ENCODE assay signal across 29 cellular contexts in genomic region chr21:45332415-45332814, GRCh38. TPM values are rescaled to one million over a fixed set of nuclear protein-coding genes. Genes with fewer than 3 reads are reported as not detected.
DNase-seq lines count a peak whose midpoint lies in the region; ATAC-seq, FAIRE-seq and TF ChIP-seq lines count a peak whose summit lies in the region.
"Had no signal": no experiment of that assay in that cellular context is flagged by ENCODE, and none has a peak within 500 bp of the region (broad histone marks: within the 10 kb centered on the region; RNA-seq: fewer than 3 reads in every experiment).

No MANE protein-coding gene starts in this region.

- H2AFZ ChIP-seq in H1 (ENCODE audit: low read length) (no peak overlapping the region), neural progenitor cell (replicated peaks) (no peak overlapping the region)

- H3K27ac Mint-ChIP-seq in neural progenitor cell (peak overlapping the region; percentile 5), MCF 10A (ENCODE audit: low read depth, unreplicated experiment) (no peak overlapping the region)
- H3K27ac Mint-ChIP-seq in activated CD4-positive, alpha-beta T cell treated with anti-CD3 and anti-CD28 coated beads for 36 hours: no peak overlapping the region
- H3K27ac Mint-ChIP-seq: activated T-helper 2 cell treated with anti-CD3 and anti-CD28 coated beads, Interferon-gamma antibody, Interleukin-2, Interleukin-4, amounts not matched to agents 10 μg/mL and 5 μg/mL and 100 μg/mL, durations not matched to agents 14 hours and 24 hours and 36 hours; IgD-negative memory B cell; memory B cell had no signal

- intact Hi-C loops in Right ventricle myocardium superior (cut with DNase I): no loop called here
- intact Hi-C loops in left ventricle myocardium superior (cut with micrococcal nuclease): no loop called here
- intact Hi-C loops in activated CD4-positive, alpha-beta T cell treated with anti-CD3 and anti-CD28 coated beads for 36 hours (cut with DNase I, micrococcal nuclease): no loop called here
- intact Hi-C loops in MCF 10A (cut with micrococcal nuclease): no loop called here

- H3K27me3 Mint-ChIP-seq in neural progenitor cell (ENCODE audit: insufficient read depth, low read depth) (peaks cover 11% of the 10 kb centered on the region), MCF 10A (ENCODE audit: insufficient read depth, unreplicated experiment) (no peaks in the 10 kb centered on the region)
- H3K27me3 Mint-ChIP-seq in activated CD4-positive, alpha-beta T cell treated with anti-CD3 and anti-CD28 coated beads for 36 hours: no peaks in the 10 kb centered on the region

- peak overlapping the region; percentile 94 for H2BK5ac ChIP-seq in H1 (ENCODE audit: low read depth, low read length)

- TF ChIP-seq POLR2A in H1 (IDR thresholded peaks at IDR 0.05; ENCODE audit: control extremely low read depth in 1 of 2, low read depth in 2 of 2, low read length in 2 of 2): no peak

- no peak overlapping the region for H4K5ac ChIP-seq in H1 (ENCODE audit: insufficient read length, low read depth, low read length)

- H2BK12ac ChIP-seq in H1 (ENCODE audit: low read depth, low read length): peak overlapping the region; percentile 100

- no peak overlapping the region for H4K8ac ChIP-seq in H1 (ENCODE audit: extremely low read depth, insufficient read depth, low read length)

- H3K27me3 ChIP-seq in H1 (replicated peaks in 1 of 4; ENCODE audit: control insufficient read depth in 3 of 4, extremely low read depth in 1 of 4, insufficient read depth in 3 of 4, low read length in 3 of 4) (peaks cover 0 to 5% (median 4%) of the 10 kb centered on the region in 4 experiments; a peak in 4 of 7 replicates), neural progenitor cell (no peaks in the 10 kb centered on the region)
- H3K27me3 ChIP-seq: BLaER1, esophagus muscularis mucosa had no signal

- H3K9ac ChIP-seq in H1 (replicated peaks in 1 of 4; ENCODE audit: extremely low read depth in 1 of 4, low read depth in 3 of 4, low read length in 3 of 4): no peak overlapping the region; a peak in 1 of 7 replicates
- no peak overlapping the region for H3K9ac ChIP-seq in neural progenitor cell
- H3K9ac ChIP-seq: BLaER1, SK-N-SH had no signal

- H3K9me3 ChIP-seq in H1 (ENCODE audit: insufficient read depth in 2 of 2, low read depth in 1 of 2, low read length in 1 of 2) (no peaks in the 10 kb centered on the region), neural progenitor cell (ENCODE audit: low read depth) (no peaks in the 10 kb centered on the region)
- H3K9me3 ChIP-seq: BLaER1, esophagus muscularis mucosa, prostate gland, SK-N-SH had no signal

- BruUV-seq in MCF 10A (replicated peaks; lab: Mats Ljungman, UMichigan): no TSS peak

- H3K23ac ChIP-seq in H1 (ENCODE audit: insufficient read length): no peak overlapping the region

- H2AK5ac ChIP-seq in H1 (ENCODE audit: low read depth, low read length): peak overlapping the region; percentile 100

- DNase-seq in Right ventricle myocardium superior (peak; percentile 13), left ventricle myocardium superior (no peak), H1 (ENCODE audit: low read depth in 1 of 2, low spot score in 2 of 2) (no peak), neural progenitor cell (ENCODE audit: low spot score) (no peak), RCC 7860 (ENCODE audit: low spot score) (no peak), MCF 10A (ENCODE audit: unreplicated experiment) (no peak)
- DNase-seq in activated CD4-positive, alpha-beta T cell treated with anti-CD3 and anti-CD28 coated beads for 36 hours: no peak
- DNase-seq in stimulated activated naive CD4-positive, alpha-beta T cell (lab: John Stamatoyannopoulos, UW): no peak
- DNase-seq: activated CD8-positive, alpha-beta memory T cell treated with anti-CD3 and anti-CD28 coated beads, Interleukin-2, amount 50 U/mL, for 48 hours; DND-41; effector CD8-positive, alpha-beta T cell; kidney glomerular epithelial cell; naive B cell; NCI-H2081; NK-92 treated with Interleukin-12 subunit alpha and Interleukin-12 subunit beta, amount 100 ng/mL, for 24 hours; stimulated activated CD4-positive, alpha-beta T cell treated with anti-CD3 and anti-CD28 coated beads, Interleukin-4, amount 100 ng/mL, for 1 hour; stimulated activated naive CD4-positive, alpha-beta T cell treated with Interleukin-2 at 50 U/mL for 16 hours; WERI-Rb-1 had no signal

- H4K20me1 ChIP-seq in H1 (replicated peaks in 1 of 2; ENCODE audit: control insufficient read depth in 1 of 2, insufficient read depth in 2 of 2, low read length in 2 of 2) (peaks cover 0 to 2% of the 10 kb centered on the region in 2 experiments), neural progenitor cell (ENCODE audit: low read depth) (no peaks in the 10 kb centered on the region)
- H4K20me1 ChIP-seq: BLaER1 had no signal

- CTCF ChIA-PET in H1 (lab: Charles Lee; ENCODE audit: partially characterized antibody): interaction anchor here (1.2 kb wide), 1 partner anchor 15 kb away, joined by 4 read pairs; no protein-coding TSS in a partner anchor
- CTCF ChIA-PET in activated CD4-positive, alpha-beta T cell treated with anti-CD3 and anti-CD28 coated beads for 36 hours (lab: Charles Lee): no interaction called here
- CTCF ChIA-PET in MCF 10A (lab: Yijun Ruan, JAX): no interaction called here

- peak overlapping the region; percentile 44 for H2BK120ac ChIP-seq in H1 (replicated peaks; ENCODE audit: low read depth, low read length)

- TF ChIP-seq RAD21 in H1 (IDR thresholded peaks at IDR 0.05 in 1 of 2, conservative IDR thresholded peaks at IDR 0.05 in 1 of 2; ENCODE audit: low read depth in 2 of 2, low read length in 2 of 2): no peak

- no peak overlapping the region for H3K27ac ChIP-seq in H1 (ENCODE audit: low read depth, low read length)
- H3K27ac ChIP-seq in neural progenitor cell: no peak overlapping the region
- H3K27ac ChIP-seq: BLaER1, esophagus muscularis mucosa, HL-60, prostate gland had no signal

- peak overlapping the region; percentile 100 for H2BK15ac ChIP-seq in H1 (ENCODE audit: low read length)

- H3K4me3 Mint-ChIP-seq in neural progenitor cell (peak overlapping the region; percentile 52), MCF 10A (ENCODE audit: unreplicated experiment) (no peak overlapping the region)
- H3K4me3 Mint-ChIP-seq in activated CD4-positive, alpha-beta T cell treated with anti-CD3 and anti-CD28 coated beads for 36 hours: no peak overlapping the region
- H3K4me3 Mint-ChIP-seq: IgD-negative memory B cell, memory B cell, naive B cell had no signal

- H3K14ac ChIP-seq in H1 (ENCODE audit: insufficient read length): no peak overlapping the region

- H3K4me1 Mint-ChIP-seq in neural progenitor cell: peaks cover 48% of the 10 kb centered on the region
- no peaks in the 10 kb centered on the region for H3K4me1 Mint-ChIP-seq in activated CD4-positive, alpha-beta T cell treated with anti-CD3 and anti-CD28 coated beads for 36 hours
- peaks cover 19% of the 10 kb centered on the region for H3K4me1 Mint-ChIP-seq in MCF 10A (ENCODE audit: insufficient read depth, unreplicated experiment)

- H3K36me3 Mint-ChIP-seq in neural progenitor cell (no peaks in the 10 kb centered on the region), MCF 10A (ENCODE audit: insufficient read depth, unreplicated experiment) (no peaks in the 10 kb centered on the region)
- H3K36me3 Mint-ChIP-seq in activated CD4-positive, alpha-beta T cell treated with anti-CD3 and anti-CD28 coated beads for 36 hours (ENCODE audit: low read depth): no peaks in the 10 kb centered on the region
- H3K36me3 Mint-ChIP-seq: memory B cell, naive B cell had no signal

- ATAC-seq in Right ventricle myocardium superior (ENCODE audit: poor library complexity) (no peak), left ventricle myocardium superior (no peak)
- no peak for ATAC-seq in activated CD4-positive, alpha-beta T cell treated with anti-CD3 and anti-CD28 coated beads for 36 hours

- no peaks in the 10 kb centered on the region for H3K79me2 ChIP-seq in H1 (ENCODE audit: control insufficient read depth in 1 of 2, insufficient read depth in 2 of 2, low read length in 2 of 2)
- no peaks in the 10 kb centered on the region for H3K79me2 ChIP-seq in neural progenitor cell (ENCODE audit: low read depth)

- H3F3A ChIP-seq in neural progenitor cell (ENCODE audit: low read depth): peaks cover 3% of the 10 kb centered on the region

- peak overlapping the region in 1 of 4 experiments; percentile 9; a peak in 1 of 8 replicates for H3K4me3 ChIP-seq in H1 (ENCODE audit: extremely low read depth in 1 of 4, insufficient read depth in 2 of 4, low read depth in 3 of 4, low read length in 4 of 4)
- H3K4me3 ChIP-seq in neural progenitor cell: no peak overlapping the region
- H3K4me3 ChIP-seq: BLaER1, esophagus muscularis mucosa, prostate gland had no signal

- peak overlapping the region; percentile 96 for H4K91ac ChIP-seq in H1 (replicated peaks; ENCODE audit: insufficient read length, low read length)

- no peak overlapping the region for H3K56ac ChIP-seq in H1 (replicated peaks; ENCODE audit: insufficient read length, low read depth, low read length)

- peak overlapping the region; percentile 74 for H3K4ac ChIP-seq in H1 (replicated peaks; ENCODE audit: insufficient read length, low read depth, low read length)

- H3K79me1 ChIP-seq in H1 (ENCODE audit: low read depth, low read length): no peaks in the 10 kb centered on the region

- H3K36me3 ChIP-seq in H1 (ENCODE audit: control insufficient read depth in 2 of 4, insufficient read depth in 4 of 4, low read length in 3 of 4) (no peaks in the 10 kb centered on the region), neural progenitor cell (no peaks in the 10 kb centered on the region)
- H3K36me3 ChIP-seq: BLaER1, esophagus muscularis mucosa, prostate gland, WERI-Rb-1 had no signal

- H3K4me2 ChIP-seq in H1 (ENCODE audit: insufficient read depth in 1 of 2, low read depth in 2 of 2, low read length in 2 of 2) (peak overlapping the region in 1 of 2 experiments; percentile 19; a peak in 1 of 4 replicates), neural progenitor cell (no peak overlapping the region)
- H3K4me2 ChIP-seq: SK-N-SH had no signal

- no peak for FAIRE-seq in H1 (lab: Jason Lieb, UNC)
- FAIRE-seq in RCC 7860 (lab: Jason Lieb, UNC): no peak
- FAIRE-seq: A204.1, frontal cortex, GM12892 had no signal

- POLR2A ChIA-PET in H1 (lab: Charles Lee; ENCODE audit: partially characterized antibody) (interaction anchor here (0.9 kb wide), 1 partner anchor 26 kb away, joined by 3 read pairs; no protein-coding TSS in a partner anchor), MCF 10A (lab: Yijun Ruan, JAX) (no interaction called here)
- POLR2A ChIA-PET in activated CD4-positive, alpha-beta T cell treated with anti-CD3 and anti-CD28 coated beads for 36 hours (lab: Charles Lee): no interaction called here

- H3K9me3 Mint-ChIP-seq in neural progenitor cell (no peaks in the 10 kb centered on the region), MCF 10A (ENCODE audit: unreplicated experiment) (no peaks in the 10 kb centered on the region)
- H3K9me3 Mint-ChIP-seq in activated CD4-positive, alpha-beta T cell treated with anti-CD3 and anti-CD28 coated beads for 36 hours (ENCODE audit: low read depth): no peaks in the 10 kb centered on the region
- H3K9me3 Mint-ChIP-seq: activated T-helper 2 cell treated with anti-CD3 and anti-CD28 coated beads, Interferon-gamma antibody, Interleukin-2, Interleukin-4, amounts not matched to agents 10 μg/mL and 5 μg/mL and 100 μg/mL, durations not matched to agents 14 hours and 24 hours and 36 hours; IgD-negative memory B cell; memory B cell; naive B cell had no signal

- WGBS in H1 (ENCODE audit: extremely low coverage in 1 of 2, insufficient coverage in 1 of 2, insufficient read length in 1 of 2, insufficient replicate concordance in 2 of 2, low coverage in 1 of 2, low lambda C conversion rate in 2 of 2, missing lambda C conversion rate in 1 of 2), 2 experiments: 82% methylated on average over 4 of the region's 4 CpGs; no CpG with 5 or more reads in 1 of the 2 experiments

- peak overlapping the region; percentile 73; the same call in 1 of the 2 replicates for H3K18ac ChIP-seq in H1 (ENCODE audit: extremely low read depth, low read length)

- H3K4me1 ChIP-seq in H1 (replicated peaks in 1 of 4; ENCODE audit: control insufficient read depth in 3 of 4, insufficient read depth in 4 of 4, low read length in 3 of 4) (peaks cover 0 to 19% (median 15%) of the 10 kb centered on the region in 4 experiments; a peak in 6 of 7 replicates), neural progenitor cell (peaks cover 35% of the 10 kb centered on the region)
- H3K4me1 ChIP-seq: prostate gland had no signal

- peak overlapping the region; percentile 98 for H2BK20ac ChIP-seq in H1 (ENCODE audit: low read length)

- peaks cover 4% of the 10 kb centered on the region for H3K23me2 ChIP-seq in H1 (ENCODE audit: low read depth, low read length)

- TF ChIP-seq CTCF in H1 (IDR thresholded peaks at IDR 0.05; ENCODE audit: control extremely low read depth in 1 of 3, insufficient read depth in 1 of 3, low read depth in 1 of 3, low read length in 3 of 3): no peak
- TF ChIP-seq CTCF in neural progenitor cell (IDR thresholded peaks at IDR 0.05): no peak
- no peak for TF ChIP-seq CTCF in MCF 10A (IDR thresholded peaks at IDR 0.05; ENCODE audit: unreplicated experiment)

- no peak for TF ChIP-seq EP300 in H1 (IDR thresholded peaks at IDR 0.05; ENCODE audit: borderline replicate concordance in 1 of 2, low read depth in 2 of 2, low read length in 2 of 2)

RNA-seq across cellular contexts. Expression of gene POFUT2, which starts 44.7 kb away (rescaled TPM):
- total RNA-seq in Right ventricle myocardium superior (15.3 TPM), left ventricle myocardium superior (15.7 TPM), neural progenitor cell (ENCODE audit: low replicate concordance) (28.5 and 42.7 TPM in 2 replicates), MCF 10A (2022) (25.2 and 31.3 TPM in 2 replicates)
- 32.1 and 34.6 TPM in 2 replicates for total RNA-seq in H1 (2021; fragmentation: NEBNext Ultra II Directional; extraction: Animal tissue kit (Norgen Biotek cat#: 25700))
- 13.7 and 21.0 TPM in 2 replicates for polyA plus RNA-seq in H1 (2011; rRNA removed)
- 20.3 TPM for polyA plus RNA-seq in H1 (2011; cell fraction: cytosol; rRNA removed)
- 88.5 TPM for polyA plus RNA-seq in H1 (2011; cell fraction: nucleus; rRNA removed)
- 24.1 to 33.7 TPM (median 29.4 TPM) in 4 replicates for polyA plus RNA-seq in H1 (2012, experiment 1 of 2)
- 15.8 TPM for polyA plus RNA-seq in H1 (2012, experiment 2 of 2)
- 33.3 TPM for polyA plus RNA-seq in H1 (2013, experiment 1 of 2)
- polyA plus RNA-seq in H1 (2013, experiment 2 of 2): 33.7 TPM
- polyA minus RNA-seq in H1 (2011; rRNA and poly(A)+ RNA removed): 11.2 and 13.2 TPM in 2 replicates
- polyA minus RNA-seq in H1 (2011; cell fraction: cytosol; rRNA and poly(A)+ RNA removed): 13.0 TPM
- 28.5 TPM for polyA minus RNA-seq in H1 (2011; cell fraction: nucleus; rRNA and poly(A)+ RNA removed)
- 10 to 100 TPM; 14.7 to 14.9 TPM for total RNA-seq in activated CD4-positive, alpha-beta T cell treated with anti-CD3 and anti-CD28 coated beads for 36 hours
